Comparison of ENCODE assay signal across 27 cellular contexts in the genomic region with DNA sequence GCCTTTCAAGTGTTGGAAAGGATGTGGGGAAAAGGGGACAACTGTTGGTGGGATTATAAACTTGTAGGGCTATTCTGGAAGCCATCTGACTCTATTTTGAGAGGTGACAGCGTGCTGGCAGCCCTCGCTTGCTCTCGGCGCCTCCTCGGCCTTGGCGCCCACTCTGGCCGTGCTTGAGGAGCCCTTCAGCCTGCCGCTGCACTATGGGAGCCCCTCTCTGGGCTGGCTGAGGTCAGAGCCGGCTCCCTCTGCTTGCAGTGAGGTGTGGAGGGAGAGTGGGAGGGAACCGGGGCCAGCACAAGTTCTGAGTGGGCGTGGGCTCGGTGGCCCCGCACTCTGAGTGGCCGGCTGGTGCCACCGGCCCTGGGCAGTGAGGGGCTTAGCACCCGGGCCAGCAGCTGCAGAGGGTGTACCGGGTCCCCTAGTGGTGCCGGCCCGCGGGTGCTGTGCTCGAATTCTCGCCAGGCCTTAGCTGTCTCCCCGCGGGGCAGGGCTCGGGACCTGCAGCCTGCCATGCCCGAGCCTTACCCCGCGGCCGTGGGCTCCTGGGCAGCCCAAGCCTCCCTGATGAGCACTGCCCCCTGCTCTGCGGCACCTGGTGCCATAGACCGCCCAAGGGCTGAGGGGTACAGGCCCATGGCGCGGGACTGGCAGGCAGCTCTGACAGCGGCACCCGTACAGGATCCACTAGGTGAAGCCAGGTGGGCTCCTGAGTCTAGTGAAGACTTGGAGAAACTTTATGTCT. TPM values are rescaled to one million over a fixed set of nuclear protein-coding genes. Genes with fewer than 3 reads are reported as not detected.
DNase-seq lines count a peak whose midpoint lies in the region; ATAC-seq, FAIRE-seq and TF ChIP-seq lines count a peak whose summit lies in the region.
"Had no signal": no experiment of that assay in that cellular context is flagged by ENCODE, and none has a peak within 500 bp of the region (broad histone marks: within the 10 kb centered on the region; RNA-seq: fewer than 3 reads in every experiment).

No MANE protein-coding gene starts in this region.

- no peak for TF ChIP-seq POLR2A in K562 (conservative IDR thresholded peaks at IDR 0.05)

- POLR2A ChIA-PET in K562 (lab: Yijun Ruan, JAX): interaction anchor here (1.7 kb wide), 1 partner anchor 24 kb away, joined by 3 read pairs; no protein-coding TSS in a partner anchor

- H3K4ac ChIP-seq in neuronal stem cell (ENCODE audit: low read length): no peak overlapping the region

- no TSS peak for BruUV-seq in K562 (replicated peaks; lab: Mats Ljungman, UMichigan)

- H4K20me1 ChIP-seq in K562 (replicated peaks; ENCODE audit: control insufficient read depth, insufficient read depth, low read length): no peaks in the 10 kb centered on the region
- H4K20me1 ChIP-seq: BLaER1 treated with 17β-estradiol and CSF1 and Interleukin-3, amounts not matched to agents 10 nM and 100 nM had no signal

- CTCF ChIA-PET in activated naive CD4-positive, alpha-beta T cell treated with anti-CD3 and anti-CD28 coated beads, Interleukin-2, amount 10 ng/mL, durations not matched to agents 7 days and 5 days (lab: Charles Lee): interaction anchor here (0.6 to 15.7 kb wide), 8 partner anchors 12 to 159 kb away, joined by 3 to 511 read pairs (median 4); no protein-coding TSS in a partner anchor
- CTCF ChIA-PET in K562 (lab: Yijun Ruan, JAX; ENCODE audit: low intra/inter-chr PET ratio): no interaction called here

- H3K4me2 ChIP-seq in K562 (ENCODE audit: insufficient read depth, low read length): no peak overlapping the region
- H3K4me2 ChIP-seq in neuronal stem cell (ENCODE audit: insufficient read depth, low read length, poor library complexity, severe bottlenecking): no peak overlapping the region
- H3K4me2 ChIP-seq: A549; BLaER1 treated with 17β-estradiol and CSF1 and Interleukin-3, amounts not matched to agents 10 nM and 100 nM had no signal

- H3K4me3 Mint-ChIP-seq in activated naive CD4-positive, alpha-beta T cell treated with anti-CD3 and anti-CD28 coated beads, Interleukin-2, amount 10 ng/mL, durations not matched to agents 7 days and 5 days: no peak overlapping the region
- H3K4me3 Mint-ChIP-seq in HFFc6: no peak overlapping the region
- H3K4me3 Mint-ChIP-seq: B cell; CD4-positive, alpha-beta T cell; CD8-positive, alpha-beta T cell had no signal

- peaks cover 3% of the 10 kb centered on the region for H3K9me3 Mint-ChIP-seq in activated naive CD4-positive, alpha-beta T cell treated with anti-CD3 and anti-CD28 coated beads, Interleukin-2, amount 10 ng/mL, durations not matched to agents 7 days and 5 days
- peaks cover 6% of the 10 kb centered on the region; the same call in 1 of the 2 replicates for H3K9me3 Mint-ChIP-seq in HFFc6
- H3K9me3 Mint-ChIP-seq: CD4-positive, alpha-beta T cell; CD8-positive, alpha-beta T cell had no signal

- in situ Hi-C loops in K562 (cut with MboI): no loop called here

- 92% methylated on average over 34 of the region's 35 CpGs for WGBS in K562 (ENCODE audit: insufficient coverage, low coverage, missing lambda C conversion rate)
- WGBS in neuronal stem cell (ENCODE audit: extremely low coverage in 2 of 2, insufficient read length in 2 of 2, insufficient replicate concordance in 1 of 2), 2 donors: no CpG with 5 or more reads among the region's 35 CpGs

- H3K4me1 Mint-ChIP-seq in activated naive CD4-positive, alpha-beta T cell treated with anti-CD3 and anti-CD28 coated beads, Interleukin-2, amount 10 ng/mL, durations not matched to agents 7 days and 5 days: peaks cover 9% of the 10 kb centered on the region
- H3K4me1 Mint-ChIP-seq in HFFc6 (ENCODE audit: low read depth): peaks cover 16% of the 10 kb centered on the region

- TF ChIP-seq CTCF in HFFc6 (IDR thresholded peaks at IDR 0.05) (0 out of 2 replicates have a peak, but pooled peaks have one; percentile 14), K562 (IDR thresholded peaks at IDR 0.05 in 2 of 3, conservative IDR thresholded peaks at IDR 0.05 in 1 of 3; ENCODE audit: insufficient read depth in 2 of 3, low read depth in 1 of 3, low read length in 3 of 3) (no peak), D721Med (IDR thresholded peaks at IDR 0.05; ENCODE audit: insufficient read depth, missing control alignments) (no peak)

- ATAC-seq in K562: no peak
- ATAC-seq: A549; CD8-positive, alpha-beta T cell; GM12878 had no signal

- no peak overlapping the region for H2BK120ac ChIP-seq in neuronal stem cell (ENCODE audit: low read depth, low read length)

- H2AFZ ChIP-seq in K562 (ENCODE audit: low read depth, low read length): no peak overlapping the region
- H2AFZ ChIP-seq in neuronal stem cell (ENCODE audit: low read length): no peak overlapping the region

- peaks cover 7 to 18% of the 10 kb centered on the region in 2 experiments; a peak in 4 of 5 replicates for H3K4me1 ChIP-seq in K562 (replicated peaks in 1 of 2; ENCODE audit: control insufficient read depth in 2 of 2, insufficient read depth in 2 of 2, low read length in 2 of 2)
- H3K4me1 ChIP-seq in neuronal stem cell (ENCODE audit: control insufficient read depth in 2 of 2, insufficient read depth in 1 of 2, low read depth in 1 of 2, low read length in 2 of 2): peaks cover 7 to 8% of the 10 kb centered on the region in 2 donors
- H3K4me1 ChIP-seq: Caco-2 had no signal

- H4K91ac ChIP-seq in neuronal stem cell (ENCODE audit: low read depth, low read length, poor library complexity): peak overlapping the region; percentile 5

- H3K36me3 Mint-ChIP-seq in activated naive CD4-positive, alpha-beta T cell treated with anti-CD3 and anti-CD28 coated beads, Interleukin-2, amount 10 ng/mL, durations not matched to agents 7 days and 5 days: no peaks in the 10 kb centered on the region
- H3K36me3 Mint-ChIP-seq in HFFc6 (ENCODE audit: low read depth): 0 out of 2 replicates have a peak, but pooled peaks cover 5% of the 10 kb centered on the region
- H3K36me3 Mint-ChIP-seq: CD8-positive, alpha-beta T cell had no signal

- no peak for TF ChIP-seq RAD21 in K562 (CRISPR knock-in tag; conservative IDR thresholded peaks at IDR 0.05 in 1 of 2, IDR thresholded peaks at IDR 0.05 in 1 of 2)

- H3K79me2 ChIP-seq in K562 (ENCODE audit: control insufficient read depth, insufficient read depth, low read length): no peaks in the 10 kb centered on the region

- H2AK5ac ChIP-seq in neuronal stem cell (ENCODE audit: low read depth, low read length): no peak overlapping the region

- no peak overlapping the region for H4K8ac ChIP-seq in neuronal stem cell (ENCODE audit: low read depth, low read length)

- H3K18ac ChIP-seq in neuronal stem cell (ENCODE audit: low read length): no peak overlapping the region

- intact Hi-C loops in K562 (cut with micrococcal nuclease): no loop called here

- H3K27ac ChIP-seq in K562 (ENCODE audit: extremely low read depth, low read depth, low read length): no peak overlapping the region
- no peak overlapping the region for H3K27ac ChIP-seq in neuronal stem cell (replicated peaks; ENCODE audit: low read length)
- H3K27ac ChIP-seq: 22Rv1; A549; BLaER1 treated with 17β-estradiol and CSF1 and Interleukin-3, amounts not matched to agents 10 nM and 100 nM; C4-2B had no signal

- H3K9ac ChIP-seq in K562 (ENCODE audit: insufficient read depth in 1 of 2, low read depth in 2 of 2, low read length in 2 of 2) (no peak overlapping the region), neuronal stem cell (ENCODE audit: low read depth, low read length, poor library complexity) (no peak overlapping the region)
- H3K9ac ChIP-seq: BLaER1 treated with 17β-estradiol and CSF1 and Interleukin-3, amounts not matched to agents 10 nM and 100 nM had no signal

- H3K14ac ChIP-seq in neuronal stem cell (ENCODE audit: low read length): no peak overlapping the region

- FAIRE-seq in K562 (lab: Jason Lieb, UNC) (no peak), D721Med (lab: Jason Lieb, UNC) (no peak)
- FAIRE-seq: A549, GM12878, GM12892, GM18507 had no signal

- H3K27me3 ChIP-seq in K562 (ENCODE audit: control insufficient read depth in 2 of 2, insufficient read depth in 2 of 2, low read length in 2 of 2): no peaks in the 10 kb centered on the region
- peaks cover 0 to 2% (median 0%) of the 10 kb centered on the region in 3 experiments for H3K27me3 ChIP-seq in neuronal stem cell (ENCODE audit: control insufficient read depth in 3 of 3, insufficient read depth in 3 of 3, low read depth in 1 of 3, low read length in 3 of 3)
- H3K27me3 ChIP-seq: BLaER1 treated with 17β-estradiol and CSF1 and Interleukin-3, amounts not matched to agents 10 nM and 100 nM had no signal

- no peak overlapping the region for H3K23ac ChIP-seq in neuronal stem cell (ENCODE audit: low read depth, low read length, poor library complexity)

- no peak for TF ChIP-seq EP300 in K562 (IDR thresholded peaks at IDR 0.05; ENCODE audit: low read length)

- no peaks in the 10 kb centered on the region for H3K9me1 ChIP-seq in K562 (ENCODE audit: control insufficient read depth, insufficient read depth, low read length)

- no peaks in the 10 kb centered on the region for H3K79me1 ChIP-seq in neuronal stem cell (ENCODE audit: low read depth, low read length)

- DNase-seq in activated naive CD4-positive, alpha-beta T cell treated with anti-CD3 and anti-CD28 coated beads, Interleukin-2, amount 10 ng/mL, durations not matched to agents 7 days and 5 days: no peak
- DNase-seq in activated naive CD4-positive, alpha-beta T cell treated with Interleukin-2 at 50 U/mL for 16 hours: no peak
- DNase-seq in HFFc6 (no peak), K562 (ENCODE audit: extremely low read depth in 1 of 4, low spot score in 3 of 4) (no peak), neuronal stem cell (ENCODE audit: low spot score) (no peak), D721Med (ENCODE audit: insufficient read length, low spot score) (no peak), SHP77 treated with DMSO at 0.1 percent for 48 hours (lab: John Stamatoyannopoulos, UW) (no peak)
- DNase-seq: AML-193; Caco-2; Calu3; CD4-positive, alpha-beta T cell; CD8-positive, alpha-beta T cell; DMS 273 treated with DMSO at 0.1 percent for 48 hours; DMS153; DMS53; DMS79; DND-41; EL; GDM1 had no signal

- peak overlapping the region; percentile 19 for H3K27ac Mint-ChIP-seq in activated naive CD4-positive, alpha-beta T cell treated with anti-CD3 and anti-CD28 coated beads, Interleukin-2, amount 10 ng/mL, durations not matched to agents 7 days and 5 days
- no peak overlapping the region for H3K27ac Mint-ChIP-seq in HFFc6
- H3K27ac Mint-ChIP-seq: B cell; CD4-positive, alpha-beta T cell; CD8-positive, alpha-beta T cell had no signal

- H2BK5ac ChIP-seq in neuronal stem cell (ENCODE audit: low read length): no peak overlapping the region

- H3K9me3 ChIP-seq in K562 (replicated peaks; ENCODE audit: control insufficient read depth, insufficient read depth, low read depth, low read length) (0 out of 2 replicates have a peak, but pooled peaks cover 3% of the 10 kb centered on the region), neuronal stem cell (replicated peaks in 1 of 2; ENCODE audit: control insufficient read depth in 2 of 2, insufficient read depth in 1 of 2, low read depth in 1 of 2, low read length in 2 of 2) (peaks cover 0 to 3% of the 10 kb centered on the region in 2 donors)
- H3K9me3 ChIP-seq: A549, Caco-2 had no signal

- no peak overlapping the region for H2BK12ac ChIP-seq in neuronal stem cell (ENCODE audit: low read length)

- H3K4me3 ChIP-seq in K562 (no peak overlapping the region), neuronal stem cell (ENCODE audit: low read length in 2 of 2) (no peak overlapping the region)
- H3K4me3 ChIP-seq: A549; BLaER1 treated with 17β-estradiol and CSF1 and Interleukin-3, amounts not matched to agents 10 nM and 100 nM; GM12878 had no signal

- H2BK15ac ChIP-seq in neuronal stem cell (ENCODE audit: low read length): peak overlapping the region; percentile 49

- H3K27me3 Mint-ChIP-seq in activated naive CD4-positive, alpha-beta T cell treated with anti-CD3 and anti-CD28 coated beads, Interleukin-2, amount 10 ng/mL, durations not matched to agents 7 days and 5 days: peaks cover 59% of the 10 kb centered on the region
- no peaks in the 10 kb centered on the region for H3K27me3 Mint-ChIP-seq in HFFc6 (ENCODE audit: insufficient read depth)
- H3K27me3 Mint-ChIP-seq: CD4-positive, alpha-beta T cell had no signal

- H3K36me3 ChIP-seq in K562 (ENCODE audit: control insufficient read depth, insufficient read depth, low read length) (no peaks in the 10 kb centered on the region), neuronal stem cell (replicated peaks in 1 of 2; ENCODE audit: control insufficient read depth in 2 of 2, insufficient read depth in 2 of 2, low read length in 2 of 2) (no peaks in the 10 kb centered on the region)
- H3K36me3 ChIP-seq: BLaER1 treated with 17β-estradiol and CSF1 and Interleukin-3, amounts not matched to agents 10 nM and 100 nM had no signal

RNA-seq across cellular contexts. Expression of gene PLAU, which starts 33.6 kb away (rescaled TPM):
- 10 to 100 TPM; 14.0 to 25.5 (median 24.0) TPM for total RNA-seq in HFFc6 (2021; fragmentation: NEBNext Ultra II Directional; extraction: Animal tissue kit (Norgen Biotek cat#: 25700))
- total RNA-seq in K562 (2011; cell fraction: chromatin; rRNA removed; ENCODE audit: low replicate concordance): 2.8 and 5.6 TPM in 2 replicates
- total RNA-seq in K562 (2011; cell fraction: nucleolus; rRNA removed): 4.2 and 6.7 TPM in 2 replicates
- 4.4 and 4.9 TPM in 2 replicates for total RNA-seq in K562 (2011; cell fraction: nucleoplasm; rRNA removed)
- total RNA-seq in K562 (2014; rRNA removed) (2.1 and 2.9 TPM in 2 replicates), K562 (2014; rRNA removed; fragmentation: Illumina TruSeq; extraction: Trizol) (3.2 and 3.3 TPM in 2 replicates), K562 (2015; rRNA removed; fragmentation: Illumina TruSeq; extraction: Trizol) (16.9 and 17.5 TPM in 2 replicates), K562 (2021) (4.1 and 4.4 TPM in 2 replicates)
- polyA plus RNA-seq in K562 (2011; rRNA removed) (3.4 and 5.8 TPM in 2 replicates), K562 (2014; fragmentation: Illumina TruSeq; extraction: Trizol) (4.6 and 4.9 TPM in 2 replicates), K562 (2014; fragmentation: Nextera tagmentation; extraction: Ambion mirVana) (1 to 10 TPM; 2.3 to 2.5 TPM), K562 (2014; rRNA removed) (2.6 and 4.2 TPM in 2 replicates)
- polyA plus RNA-seq in K562 (2011; cell fraction: cytosol; rRNA removed): 3.7 and 8.0 TPM in 2 replicates
- polyA plus RNA-seq in K562 (2011; cell fraction: nucleus; rRNA removed): 11.6 and 17.7 TPM in 2 replicates
- polyA plus RNA-seq in K562 (2012): 11.2 and 47.9 TPM in 2 replicates
- 2.6 and 3.6 TPM in 2 replicates for polyA minus RNA-seq in K562 (2011; rRNA and poly(A)+ RNA removed)
- polyA minus RNA-seq in K562 (2011; cell fraction: cytosol; rRNA and poly(A)+ RNA removed): 1.6 and 4.6 TPM in 2 replicates
- 1.6 and 3.4 TPM in 2 replicates for polyA minus RNA-seq in K562 (2011; cell fraction: nucleus; rRNA and poly(A)+ RNA removed)
- 8.0 TPM for polyA plus RNA-seq in neuronal stem cell (2013, experiment 1 of 2)
- polyA plus RNA-seq in neuronal stem cell (2013, experiment 2 of 2): 7.7 TPM
- total RNA-seq: B cell; CD4-positive, alpha-beta T cell had no signal

RNA-seq across cellular contexts. Expression of gene VCL, which starts 53.4 kb away (rescaled TPM):
- 100 to 1,000 TPM; 366 to 443 (median 406) TPM for total RNA-seq in HFFc6 (2021; fragmentation: NEBNext Ultra II Directional; extraction: Animal tissue kit (Norgen Biotek cat#: 25700))
- total RNA-seq in K562 (2011; cell fraction: chromatin; rRNA removed; ENCODE audit: low replicate concordance): 187 and 268 TPM in 2 replicates
- total RNA-seq in K562 (2011; cell fraction: nucleolus; rRNA removed): 123 and 137 TPM in 2 replicates
- 175 and 236 TPM in 2 replicates for total RNA-seq in K562 (2011; cell fraction: nucleoplasm; rRNA removed)
- total RNA-seq in K562 (2014; rRNA removed): 72.0 and 77.3 TPM in 2 replicates
- 76.4 and 81.4 TPM in 2 replicates for total RNA-seq in K562 (2014; rRNA removed; fragmentation: Illumina TruSeq; extraction: Trizol)
- 84.3 and 87.0 TPM in 2 replicates for total RNA-seq in K562 (2015; rRNA removed; fragmentation: Illumina TruSeq; extraction: Trizol)
- total RNA-seq in K562 (2021): 180 and 186 TPM in 2 replicates
- 138 and 154 TPM in 2 replicates for polyA plus RNA-seq in K562 (2011; rRNA removed)
- polyA plus RNA-seq in K562 (2011; cell fraction: cytosol; rRNA removed): 76.8 and 89.4 TPM in 2 replicates
- 176 and 196 TPM in 2 replicates for polyA plus RNA-seq in K562 (2011; cell fraction: nucleus; rRNA removed)
- polyA plus RNA-seq in K562 (2012): 110 TPM in 2 replicates
- 111 and 117 TPM in 2 replicates for polyA plus RNA-seq in K562 (2014; fragmentation: Illumina TruSeq; extraction: Trizol)
- polyA plus RNA-seq in K562 (2014; fragmentation: Nextera tagmentation; extraction: Ambion mirVana): 10 to 100 TPM; 29.8 to 53.6 TPM
- polyA plus RNA-seq in K562 (2014; rRNA removed): 65.6 and 72.8 TPM in 2 replicates
- polyA minus RNA-seq in K562 (2011; rRNA and poly(A)+ RNA removed): 163 and 186 TPM in 2 replicates
- 91.8 and 115 TPM in 2 replicates for polyA minus RNA-seq in K562 (2011; cell fraction: cytosol; rRNA and poly(A)+ RNA removed)
- polyA minus RNA-seq in K562 (2011; cell fraction: nucleus; rRNA and poly(A)+ RNA removed): 133 and 174 TPM in 2 replicates
- 72.7 TPM for polyA plus RNA-seq in neuronal stem cell (2013, experiment 1 of 2)
- polyA plus RNA-seq in neuronal stem cell (2013, experiment 2 of 2): 73.3 TPM
